In genomic region chr5:156120777-156121176, GRCh38 we compare ENCODE assay signal across 24 cellular contexts.
DNase-seq lines count a peak whose midpoint lies in the region; ATAC-seq, FAIRE-seq and TF ChIP-seq lines count a peak whose summit lies in the region.
"Had no signal": no experiment of that assay in that cellular context is flagged by ENCODE, and none has a peak within 500 bp of the region (broad histone marks: within the 10 kb centered on the region; RNA-seq: fewer than 3 reads in every experiment).

No MANE protein-coding gene starts in this region.

- POLR2A ChIA-PET in A549 (lab: Yijun Ruan, JAX) = no interaction called here

- no peak overlapping the region for H3K9ac ChIP-seq in endodermal cell (ENCODE audit: extremely low read depth, low read length, poor library complexity, severe bottlenecking)

- ATAC-seq in A549 (no peak), RWPE2 (ENCODE audit: low read depth) (peak; percentile 81)
- ATAC-seq: activated CD4-positive, alpha-beta T cell treated with anti-CD3 and anti-CD28 coated beads for 36 hours; activated CD8-positive, alpha-beta memory T cell treated with anti-CD3 and anti-CD28 coated beads, Interleukin-2, amount 10 ng/mL, durations not matched to agents 7 days and 5 days; esophagus mucosa; K562; natural killer cell had no signal

- TF ChIP-seq CTCF in A549 (IDR thresholded peaks at IDR 0.05) (no peak), RWPE2 (IDR thresholded peaks at IDR 0.05; ENCODE audit: poor library complexity, severe bottlenecking) (no peak), glutamatergic neuron (IDR thresholded peaks at IDR 0.05; ENCODE audit: partially characterized antibody, unreplicated experiment) (no peak), endodermal cell (conservative IDR thresholded peaks at IDR 0.05) (no peak)

- H3K4me1 ChIP-seq in A549 (peaks cover 21% of the 10 kb centered on the region), RWPE2 (ENCODE audit: insufficient read depth, poor library complexity, severe bottlenecking) (peaks cover 11% of the 10 kb centered on the region), endodermal cell (ENCODE audit: control insufficient read depth, insufficient read depth, low read length) (no peaks in the 10 kb centered on the region)
- H3K4me1 ChIP-seq: thyroid gland had no signal

- H3K36me3 ChIP-seq in RWPE2 (ENCODE audit: low read depth) (no peaks in the 10 kb centered on the region), endodermal cell (ENCODE audit: control insufficient read depth, insufficient read depth, low read length) (no peaks in the 10 kb centered on the region)
- H3K36me3 ChIP-seq: thyroid gland had no signal

- no peak; a peak in 1 of 5 replicates for TF ChIP-seq EP300 in A549 (IDR thresholded peaks at IDR 0.05)

- no peak overlapping the region for H3K4me3 Mint-ChIP-seq in glutamatergic neuron (ENCODE audit: unreplicated experiment)
- no peak overlapping the region for H3K4me3 Mint-ChIP-seq in endodermal cell
- H3K4me3 Mint-ChIP-seq: activated CD4-positive, alpha-beta T cell treated with anti-CD3 and anti-CD28 coated beads for 36 hours; activated CD8-positive, alpha-beta memory T cell treated with anti-CD3 and anti-CD28 coated beads, Interleukin-2, amount 10 ng/mL, durations not matched to agents 7 days and 5 days; memory B cell; natural killer cell had no signal

- H3K27me3 Mint-ChIP-seq in glutamatergic neuron (ENCODE audit: unreplicated experiment) = no peaks in the 10 kb centered on the region
- no peaks in the 10 kb centered on the region for H3K27me3 Mint-ChIP-seq in endodermal cell (ENCODE audit: insufficient read depth)
- H3K27me3 Mint-ChIP-seq: activated CD8-positive, alpha-beta memory T cell treated with anti-CD3 and anti-CD28 coated beads, Interleukin-2, amount 10 ng/mL, durations not matched to agents 7 days and 5 days had no signal

- H3K36me3 Mint-ChIP-seq in glutamatergic neuron (ENCODE audit: unreplicated experiment) = no peaks in the 10 kb centered on the region
- H3K36me3 Mint-ChIP-seq in endodermal cell (ENCODE audit: low read depth) = no peaks in the 10 kb centered on the region
- H3K36me3 Mint-ChIP-seq: activated CD8-positive, alpha-beta memory T cell treated with anti-CD3 and anti-CD28 coated beads, Interleukin-2, amount 10 ng/mL, durations not matched to agents 7 days and 5 days; memory B cell; natural killer cell had no signal

- TF ChIP-seq RAD21 in A549 (conservative IDR thresholded peaks at IDR 0.05 in 1 of 2, IDR thresholded peaks at IDR 0.05 in 1 of 2) = no peak

- H3K4me1 Mint-ChIP-seq in glutamatergic neuron (ENCODE audit: low read depth, unreplicated experiment) (no peaks in the 10 kb centered on the region), endodermal cell (no peaks in the 10 kb centered on the region)
- H3K4me1 Mint-ChIP-seq: activated CD4-positive, alpha-beta T cell treated with anti-CD3 and anti-CD28 coated beads for 36 hours; activated CD8-positive, alpha-beta memory T cell treated with anti-CD3 and anti-CD28 coated beads, Interleukin-2, amount 10 ng/mL, durations not matched to agents 7 days and 5 days; memory B cell had no signal

- H3K27me3 ChIP-seq in RWPE2 (ENCODE audit: insufficient read depth, poor library complexity, severe bottlenecking) (no peaks in the 10 kb centered on the region), endodermal cell (ENCODE audit: control insufficient read depth, insufficient read depth, low read length, poor library complexity, severe bottlenecking) (no peaks in the 10 kb centered on the region)
- H3K27me3 ChIP-seq: thyroid gland had no signal

- no peak for FAIRE-seq in A549 (lab: Jason Lieb, UNC)
- FAIRE-seq: A204.1, GM18507, K562 had no signal

- no peak overlapping the region for H3K4me3 ChIP-seq in A549
- H3K4me3 ChIP-seq in RWPE2 (ENCODE audit: severe bottlenecking) = no peak overlapping the region
- no peak overlapping the region for H3K4me3 ChIP-seq in endodermal cell (ENCODE audit: low read length)
- H3K4me3 ChIP-seq: K562, PC-9, thyroid gland had no signal

- TF ChIP-seq POLR2A in A549 (IDR thresholded peaks at IDR 0.05; ENCODE audit: low read length) = no peak

- H3K9me3 ChIP-seq in A549 (no peaks in the 10 kb centered on the region), RWPE2 (ENCODE audit: severe bottlenecking) (no peaks in the 10 kb centered on the region), endodermal cell (ENCODE audit: control insufficient read depth, low read length) (no peaks in the 10 kb centered on the region)
- H3K9me3 ChIP-seq: thyroid gland had no signal

- peak overlapping the region; percentile 45 for H3K4me2 ChIP-seq in A549
- H3K4me2 ChIP-seq: PC-9 had no signal

- H3K9me3 Mint-ChIP-seq in glutamatergic neuron (ENCODE audit: unreplicated experiment) (no peaks in the 10 kb centered on the region), endodermal cell (no peaks in the 10 kb centered on the region)
- H3K9me3 Mint-ChIP-seq: memory B cell, natural killer cell had no signal

- H3K27ac Mint-ChIP-seq in glutamatergic neuron (ENCODE audit: unreplicated experiment) = no peak overlapping the region
- H3K27ac Mint-ChIP-seq in endodermal cell = no peak overlapping the region
- H3K27ac Mint-ChIP-seq: activated CD4-positive, alpha-beta T cell treated with anti-CD3 and anti-CD28 coated beads for 36 hours; activated CD8-positive, alpha-beta memory T cell treated with anti-CD3 and anti-CD28 coated beads, Interleukin-2, amount 10 ng/mL, durations not matched to agents 7 days and 5 days; memory B cell; natural killer cell had no signal

- 35% methylated on average over 4 of the region's 4 CpGs for WGBS in A549 (ENCODE audit: missing lambda C conversion rate)
- WGBS in endodermal cell (ENCODE audit: insufficient coverage in 1 of 2, insufficient read length in 1 of 2), 2 experiments = 95 to 100% methylated on average over 1 to 4 of the region's 4 CpGs

- intact Hi-C loops in posterior cingulate gyrus (cut with DNase I) = no loop called here

- peak in 1 of 2 experiments; percentile 28 for DNase-seq in A549 (ENCODE audit: low read depth in 1 of 2, low spot score in 1 of 2)
- peak; percentile 3 for DNase-seq in H4 (ENCODE audit: low spot score)
- DNase-seq in RWPE2 (ENCODE audit: low spot score) = no peak
- peak; percentile 55 for DNase-seq in kidney tubule cell (ENCODE audit: low spot score)
- no peak for DNase-seq in glutamatergic neuron
- no peak for DNase-seq in endodermal cell
- no peak for DNase-seq in posterior cingulate gyrus
- DNase-seq in stimulated activated CD4-positive, alpha-beta T cell treated with anti-CD3 and anti-CD28 coated beads, Interleukin-4, amount 100 ng/mL, for 4 hours = no peak
- DNase-seq: activated CD4-positive, alpha-beta T cell treated with anti-CD3 and anti-CD28 coated beads for 36 hours; activated CD8-positive, alpha-beta memory T cell treated with anti-CD3 and anti-CD28 coated beads, Interleukin-2, amount 10 ng/mL, durations not matched to agents 7 days and 5 days; activated effector memory CD4-positive, alpha-beta T cell treated with Interleukin-2 at 50 U/mL for 16 hours; caudate nucleus; islet precursor cell; MV-4-11; natural killer cell; NCI-H748 treated with DMSO at 0.1 percent for 48 hours; PC-9; stimulated activated CD4-positive, alpha-beta T cell treated with anti-CD3 and anti-CD28 coated beads, Interleukin-12 subunit alpha, Interleukin-12 subunit beta, amount 100 ng/mL, for 4 hours; thyroid gland had no signal

- peak overlapping the region; percentile 19 to 53; a peak in 4 of 6 replicates for H3K27ac ChIP-seq in A549
- H3K27ac ChIP-seq in RWPE2 (ENCODE audit: poor library complexity, severe bottlenecking) = peak overlapping the region; percentile 66
- H3K27ac ChIP-seq in endodermal cell (ENCODE audit: low read depth, low read length) = no peak overlapping the region
- H3K27ac ChIP-seq: PC-9, thyroid gland had no signal

- CTCF ChIA-PET in A549 (lab: Yijun Ruan, JAX) = no interaction called here

TF ChIP-seq in A549, 52 proteins besides CTCF, POLR2A, EP300 and RAD21:
- TF ChIP-seq RARB (CRISPR knock-in tag; IDR thresholded peaks at IDR 0.05) (no peak), RFX5 (IDR thresholded peaks at IDR 0.05) (no peak), MYC (IDR thresholded peaks at IDR 0.05; ENCODE audit: borderline replicate concordance, low read length) (no peak), MAFK (IDR thresholded peaks at IDR 0.05; ENCODE audit: partially characterized antibody) (peak; percentile 35), CBX2 (IDR thresholded peaks at IDR 0.05; ENCODE audit: borderline replicate concordance, low read depth) (no peak), PHF8 (IDR thresholded peaks at IDR 0.05; ENCODE audit: borderline replicate concordance, low read depth) (no peak), GATA3 (IDR thresholded peaks at IDR 0.05; ENCODE audit: borderline replicate concordance) (peak; percentile 41; the same call in 1 of the 2 replicates), FOSB (CRISPR knock-in tag; IDR thresholded peaks at IDR 0.05) (no peak), CEBPB (IDR thresholded peaks at IDR 0.05) (no peak), EHF (CRISPR knock-in tag; IDR thresholded peaks at IDR 0.05) (no peak), CHD4 (IDR thresholded peaks at IDR 0.05; ENCODE audit: borderline replicate concordance) (no peak), JUNB (IDR thresholded peaks at IDR 0.05) (no peak), RNF2 (IDR thresholded peaks at IDR 0.05; ENCODE audit: borderline replicate concordance, low read depth) (no peak)

Comparison
In these comparisons a context has a peak if more than half of its experiments do, and no peak if none do; other contexts are left out.
1. DNase-seq: peak in H4 (single experiment) and kidney tubule cell (single experiment); none in RWPE2 (single experiment), glutamatergic neuron (single experiment), endodermal cell (single experiment), posterior cingulate gyrus (0 of 10) and stimulated activated CD4-positive, alpha-beta T cell treated with anti-CD3 and anti-CD28 coated beads, Interleukin-4, amount 100 ng/mL, for 4 hours (0 of 2).